In the genomic region with DNA sequence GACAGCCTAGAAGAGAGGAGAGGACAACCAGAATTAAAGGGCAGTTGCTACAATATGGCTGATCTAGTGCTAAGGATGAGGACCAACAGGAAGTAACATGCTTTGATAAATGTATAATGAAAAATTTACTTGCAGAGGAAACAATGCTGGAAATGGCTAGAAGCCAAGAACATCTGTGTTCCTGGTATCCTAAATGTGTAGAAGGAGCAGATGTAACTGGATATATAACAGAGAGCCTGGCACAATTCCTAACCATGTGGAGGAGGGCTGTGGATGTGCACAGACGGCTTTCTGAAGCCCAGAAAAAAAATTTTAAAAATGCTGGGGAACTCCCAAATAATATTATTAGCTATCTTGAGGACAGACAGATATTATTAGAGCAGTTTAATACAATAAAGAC, we compare ENCODE assay signal across 20 cellular contexts.
A peak's percentile ranks its signal among the peaks of the same experiment; 100 is the strongest.
DNase-seq lines count a peak whose midpoint lies in the region; ATAC-seq, FAIRE-seq and TF ChIP-seq lines count a peak whose summit lies in the region.
"Had no signal": no experiment of that assay in that cellular context is flagged by ENCODE, and none has a peak within 500 bp of the region (broad histone marks: within the 10 kb centered on the region; RNA-seq: fewer than 3 reads in every experiment).

No MANE protein-coding gene starts in this region.

- H3F3A ChIP-seq in SK-N-SH (replicated peaks; ENCODE audit: insufficient read depth) = no peaks in the 10 kb centered on the region

- peaks cover 0 to 4% of the 10 kb centered on the region in 2 experiments; a peak in 2 of 4 replicates for H3K4me1 ChIP-seq in SK-N-SH (ENCODE audit: control insufficient read depth in 1 of 2, insufficient read depth in 2 of 2, low read depth in 1 of 2, low read length in 1 of 2)
- H3K4me1 ChIP-seq: breast epithelium, psoas muscle, vagina had no signal

- intact Hi-C loops in cardiac septum (cut with DNase I) = no loop called here

- ATAC-seq in GM18511 (IDR thresholded peaks at IDR 0.05; ENCODE audit: unreplicated experiment) = no peak
- ATAC-seq: left lobe of liver, psoas muscle had no signal

- FAIRE-seq in GM19239 (lab: Jason Lieb, UNC) = no peak
- FAIRE-seq: small intestine had no signal

- H3K4me3 ChIP-seq in SK-N-SH (ENCODE audit: low read depth in 2 of 2, low read length in 1 of 2) = no peak overlapping the region
- H3K4me3 ChIP-seq: breast epithelium, psoas muscle, vagina had no signal

- TF ChIP-seq EP300 in SK-N-SH (IDR thresholded peaks at IDR 0.05; ENCODE audit: borderline replicate concordance in 1 of 2, low read depth in 1 of 2, low read length in 1 of 2) = peak in 1 of 2 experiments; percentile 37; a peak in 1 of 4 replicates

- no peak overlapping the region for H2AFZ ChIP-seq in SK-N-SH (ENCODE audit: low read depth)

- POLR2A ChIA-PET in SK-N-SH (lab: Yijun Ruan, JAX) = no interaction called here

- TF ChIP-seq RAD21 in SK-N-SH (IDR thresholded peaks at IDR 0.05; ENCODE audit: low read length) = no peak

- no peaks in the 10 kb centered on the region for H3K9me2 ChIP-seq in SK-N-SH

- H3K79me2 ChIP-seq in SK-N-SH (ENCODE audit: insufficient read depth) = no peaks in the 10 kb centered on the region

- peak; percentile 7 for DNase-seq in COR-L47 (lab: John Stamatoyannopoulos, UW)
- peak; percentile 22 for DNase-seq in NCI-H1105 (lab: John Stamatoyannopoulos, UW)
- DNase-seq in SK-N-SH = peak; percentile 12
- DNase-seq in left kidney (ENCODE audit: low read depth, low spot score) = peak; percentile 15
- DNase-seq in GM19239 (ENCODE audit: insufficient read length, low spot score) = no peak
- DNase-seq in cardiac septum (ENCODE audit: low spot score) = no peak
- no peak for DNase-seq in superior temporal gyrus (ENCODE audit: extremely low spot score)
- DNase-seq: activated CD4-positive, alpha-beta T cell treated with anti-CD3 and anti-CD28 coated beads, Interleukin-2, amount 10 ng/mL, durations not matched to agents 24 days and 14 days; activated effector memory CD4-positive, alpha-beta T cell treated with anti-CD3 and anti-CD28 coated beads, Interleukin-2, amount 50 U/mL, for 16 hours; CD4-positive, CD25-positive, alpha-beta regulatory T cell; DMS79; HFFc6; psoas muscle; small intestine; stimulated activated CD4-positive, alpha-beta T cell treated with anti-CD3 and anti-CD28 coated beads, Interleukin-4, amount 100 ng/mL, for 4 hours had no signal

- CTCF ChIA-PET in SK-N-SH (lab: Yijun Ruan, JAX) = interaction anchor here (0.8 to 3.2 kb wide), 2 partner anchors 9 to 12 kb away, joined by 6 to 13 read pairs; no protein-coding TSS in a partner anchor

- no peak overlapping the region for H3K27ac ChIP-seq in SK-N-SH (ENCODE audit: low read depth in 2 of 2, low read length in 1 of 2)
- H3K27ac ChIP-seq: breast epithelium, epithelial cell of prostate, psoas muscle, vagina had no signal

- no peak for TF ChIP-seq CTCF in SK-N-SH (IDR thresholded peaks at IDR 0.05)

- H4K20me1 ChIP-seq in SK-N-SH (ENCODE audit: insufficient read depth) = no peaks in the 10 kb centered on the region

- WGBS in SK-N-SH (ENCODE audit: low lambda C conversion rate) = 13% methylated on average over 1 of the region's 1 CpG

- no peaks in the 10 kb centered on the region for H3K9me3 ChIP-seq in SK-N-SH
- H3K9me3 ChIP-seq: breast epithelium, psoas muscle, vagina had no signal

- no peaks in the 10 kb centered on the region for H3K36me3 ChIP-seq in SK-N-SH (replicated peaks in 1 of 2; ENCODE audit: control insufficient read depth in 1 of 2, insufficient read depth in 2 of 2, low read length in 1 of 2)
- H3K36me3 ChIP-seq: breast epithelium, vagina had no signal

- H3K9ac ChIP-seq in SK-N-SH = no peak overlapping the region

- H3K27me3 ChIP-seq in SK-N-SH (ENCODE audit: insufficient read depth) = no peaks in the 10 kb centered on the region; the same call in 1 of the 2 replicates
- H3K27me3 ChIP-seq: breast epithelium, vagina had no signal

- no peak overlapping the region for H3K4me2 ChIP-seq in SK-N-SH

TF ChIP-seq in SK-N-SH, 30 proteins besides CTCF, POLR2A, EP300 and RAD21:
- TF ChIP-seq FOXJ3 (CRISPR knock-in tag; IDR thresholded peaks at IDR 0.05) (no peak), RCOR1 (IDR thresholded peaks at IDR 0.05; ENCODE audit: low read length) (peak; percentile 57; the same call in 1 of the 2 replicates)

Comparison
In these comparisons a context has a peak if more than half of its experiments do, and no peak if none do; other contexts are left out.
1. DNase-seq: peak in COR-L47 (single experiment), NCI-H1105 (single experiment), SK-N-SH (single experiment) and left kidney (single experiment); none in GM19239 (single experiment), cardiac septum (single experiment) and superior temporal gyrus (single experiment).